28 cellular contexts compared by ENCODE assay signal in the genomic region with DNA sequence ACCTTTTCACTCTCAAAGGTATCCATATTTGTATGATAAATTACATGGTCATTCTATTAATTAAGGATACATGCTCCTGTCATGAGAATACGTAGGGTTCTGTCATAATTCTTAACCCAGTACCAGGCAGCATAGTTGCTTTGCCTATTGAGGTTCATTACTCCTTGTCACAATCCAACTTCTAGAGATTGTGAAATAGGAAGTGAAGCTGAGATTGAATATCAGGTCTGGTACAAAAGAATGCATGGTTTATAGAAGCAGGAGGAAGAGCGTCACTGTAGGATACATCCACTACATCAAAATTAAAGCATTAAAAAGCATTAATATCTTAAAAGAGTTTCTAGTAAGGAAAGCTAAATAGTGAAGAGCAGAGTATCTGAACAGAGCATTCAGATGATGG.
"Had no signal": no experiment of that assay in that cellular context is flagged by ENCODE, and none has a peak within 500 bp of the region (broad histone marks: within the 10 kb centered on the region; RNA-seq: fewer than 3 reads in every experiment).

No MANE protein-coding gene starts in this region.

- DNase-seq: activated CD4-positive, alpha-beta T cell treated with anti-CD3 and anti-CD28 coated beads for 36 hours; activated CD4-positive, alpha-beta T cell treated with anti-CD3 and anti-CD28 coated beads, Interleukin-2, amount 50 U/mL, for 1 hour; activated CD4-positive, alpha-beta T cell treated with anti-CD3 and anti-CD28 coated beads, Interleukin-2, amount 50 U/mL, for 48 hours; activated CD4-positive, CD25-positive, alpha-beta regulatory T cell; activated CD4-positive, CD25-positive, alpha-beta regulatory T cell treated with anti-CD3 and anti-CD28 coated beads, Interleukin-2, amount 50 U/mL, for 72 hours; activated CD8-positive, alpha-beta memory T cell treated with anti-CD3 and anti-CD28 coated beads for 24 hours; activated CD8-positive, alpha-beta T cell treated with anti-CD3 and anti-CD28 coated beads for 36 hours; activated effector memory CD4-positive, alpha-beta T cell treated with Interleukin-2 at 50 U/mL for 16 hours; activated gamma-delta T cell treated with Interleukin-2 at 50 U/mL for 16 hours; activated naive CD4-positive, alpha-beta T cell treated with anti-CD3 and anti-CD28 coated beads, Interleukin-2, amount 50 U/mL, for 16 hours; activated naive CD4-positive, alpha-beta T cell treated with Interleukin-2 at 50 U/mL for 16 hours; activated naive CD8-positive, alpha-beta T cell treated with anti-CD3 and anti-CD28 coated beads for 36 hours; activated naive CD8-positive, alpha-beta T cell treated with anti-CD3 and anti-CD28 coated beads, Interleukin-2, amount 50 U/mL, for 24 hours; activated T-cell treated with anti-CD3 and anti-CD28 coated beads, Interleukin-2, amount 50 U/mL, for 4 hours; adrenal gland; brain microvascular endothelial cell; caudate nucleus; colonic mucosa; effector CD8-positive, alpha-beta T cell; esophagus squamous epithelium; foreskin fibroblast; head of caudate nucleus; T-helper 1 cell; T-helper 17 cell; T1000 had no signal

- H3K36me3 Mint-ChIP-seq: activated naive CD8-positive, alpha-beta T cell treated with anti-CD3 and anti-CD28 coated beads for 36 hours had no signal

- ATAC-seq: activated CD4-positive, alpha-beta T cell treated with anti-CD3 and anti-CD28 coated beads for 36 hours; activated CD8-positive, alpha-beta T cell treated with anti-CD3 and anti-CD28 coated beads for 36 hours; activated naive CD8-positive, alpha-beta T cell treated with anti-CD3 and anti-CD28 coated beads, Interleukin-2, amount 50 U/mL, for 24 hours; activated T-cell treated with anti-CD3 and anti-CD28 coated beads, Interleukin-2, amount 50 U/mL, for 4 hours; activated T-helper 17 cell treated with anti-CD3 and anti-CD28 coated beads, Interleukin-2, amount 50 U/mL, for 72 hours; T-helper 17 cell had no signal

- H3K4me1 Mint-ChIP-seq: activated CD4-positive, alpha-beta T cell treated with anti-CD3 and anti-CD28 coated beads for 36 hours; activated naive CD8-positive, alpha-beta T cell treated with anti-CD3 and anti-CD28 coated beads for 36 hours; activated naive CD8-positive, alpha-beta T cell treated with anti-CD3 and anti-CD28 coated beads, Interleukin-2, amount 50 U/mL, for 24 hours; activated T-helper 17 cell treated with anti-CD3 and anti-CD28 coated beads, Interleukin-2, amount 50 U/mL, for 72 hours; T-helper 17 cell had no signal

- H3K4me3 Mint-ChIP-seq: activated CD4-positive, alpha-beta T cell treated with anti-CD3 and anti-CD28 coated beads for 36 hours; activated CD8-positive, alpha-beta T cell treated with anti-CD3 and anti-CD28 coated beads for 36 hours; activated naive CD8-positive, alpha-beta T cell treated with anti-CD3 and anti-CD28 coated beads for 36 hours; activated naive CD8-positive, alpha-beta T cell treated with anti-CD3 and anti-CD28 coated beads, Interleukin-2, amount 50 U/mL, for 24 hours; activated T-cell treated with anti-CD3 and anti-CD28 coated beads, Interleukin-2, amount 50 U/mL, for 4 hours; activated T-helper 17 cell treated with anti-CD3 and anti-CD28 coated beads, Interleukin-2, amount 50 U/mL, for 72 hours; T-helper 17 cell; T-helper 2 cell treated with Interferon-gamma antibody and Interleukin-4, amounts not matched to agents 5 μg/mL and 100 μg/mL, for 36 hours had no signal

- H3K9me3 Mint-ChIP-seq: activated CD8-positive, alpha-beta T cell treated with anti-CD3 and anti-CD28 coated beads for 36 hours; activated naive CD8-positive, alpha-beta T cell treated with anti-CD3 and anti-CD28 coated beads for 36 hours; activated T-cell treated with anti-CD3 and anti-CD28 coated beads, Interleukin-2, amount 50 U/mL, for 4 hours; activated T-helper 17 cell treated with anti-CD3 and anti-CD28 coated beads, Interleukin-2, amount 50 U/mL, for 72 hours; T-helper 2 cell treated with Interferon-gamma antibody and Interleukin-4, amounts not matched to agents 5 μg/mL and 100 μg/mL, for 36 hours had no signal

- H3K27ac Mint-ChIP-seq: activated CD4-positive, alpha-beta T cell treated with anti-CD3 and anti-CD28 coated beads for 36 hours; activated CD8-positive, alpha-beta T cell treated with anti-CD3 and anti-CD28 coated beads for 36 hours; activated naive CD8-positive, alpha-beta T cell treated with anti-CD3 and anti-CD28 coated beads for 36 hours; activated naive CD8-positive, alpha-beta T cell treated with anti-CD3 and anti-CD28 coated beads, Interleukin-2, amount 50 U/mL, for 24 hours; activated T-helper 17 cell treated with anti-CD3 and anti-CD28 coated beads, Interleukin-2, amount 50 U/mL, for 72 hours; T-helper 17 cell; T-helper 2 cell treated with Interferon-gamma antibody and Interleukin-4, amounts not matched to agents 5 μg/mL and 100 μg/mL, for 36 hours had no signal

- H3K4me3 ChIP-seq: adrenal gland, ascending aorta, colonic mucosa, esophagus squamous epithelium had no signal
